ENCODE assay signal across 1 cellular context in the genomic region with DNA sequence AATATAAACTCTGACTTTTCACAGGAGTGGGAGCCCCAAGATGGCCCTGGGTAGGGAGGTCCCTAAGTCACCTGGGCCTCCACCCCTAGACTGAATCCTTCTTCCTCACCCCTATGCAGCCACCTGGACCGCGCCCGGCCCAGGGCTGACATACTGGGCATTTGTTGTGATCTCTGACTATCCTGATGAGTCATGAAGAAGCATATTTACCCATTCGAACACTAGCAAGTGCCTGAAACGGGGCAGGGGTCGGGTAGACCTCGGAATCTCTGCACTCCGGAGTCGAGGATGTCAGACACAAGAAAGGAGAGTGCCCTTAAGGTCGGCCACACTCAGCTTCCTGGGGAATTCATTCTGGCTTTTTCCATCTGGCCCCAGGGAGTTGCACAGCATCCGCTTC.
TF ChIP-seq lines count a peak whose summit lies in the region.

No MANE protein-coding gene starts in this region.

TF ChIP-seq in HepG2, 621 proteins besides CTCF, POLR2A, EP300 and RAD21:
- peak; percentile 38; the same call in 1 of the 2 replicates for TF ChIP-seq HOMEZ (CRISPR knock-in tag; IDR thresholded peaks at IDR 0.05; ENCODE audit: low read depth)
- TF ChIP-seq, protein P1, sequence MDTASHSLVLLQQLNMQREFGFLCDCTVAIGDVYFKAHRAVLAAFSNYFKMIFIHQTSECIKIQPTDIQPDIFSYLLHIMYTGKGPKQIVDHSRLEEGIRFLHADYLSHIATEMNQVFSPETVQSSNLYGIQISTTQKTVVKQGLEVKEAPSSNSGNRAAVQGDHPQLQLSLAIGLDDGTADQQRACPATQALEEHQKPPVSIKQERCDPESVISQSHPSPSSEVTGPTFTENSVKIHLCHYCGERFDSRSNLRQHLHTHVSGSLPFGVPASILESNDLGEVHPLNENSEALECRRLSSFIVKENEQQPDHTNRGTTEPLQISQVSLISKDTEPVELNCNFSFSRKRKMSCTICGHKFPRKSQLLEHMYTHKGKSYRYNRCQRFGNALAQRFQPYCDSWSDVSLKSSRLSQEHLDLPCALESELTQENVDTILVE (CRISPR knock-in tag; IDR thresholded peaks at IDR 0.05), result no peak
- 0 out of 2 replicates have a peak, but pooled peaks have one; percentile 17 for TF ChIP-seq HNF1B (CRISPR knock-in tag; IDR thresholded peaks at IDR 0.05)
- TF ChIP-seq ZMAT3 (CRISPR knock-in tag; conservative IDR thresholded peaks at IDR 0.05), result no peak
- peak; percentile 56 for TF ChIP-seq FOSL2 (CRISPR knock-in tag; IDR thresholded peaks at IDR 0.05)
- 0 out of 2 replicates have a peak, but pooled peaks have one; percentile 10 for TF ChIP-seq SALL1 (CRISPR knock-in tag; IDR thresholded peaks at IDR 0.05)
